In the genomic region with DNA sequence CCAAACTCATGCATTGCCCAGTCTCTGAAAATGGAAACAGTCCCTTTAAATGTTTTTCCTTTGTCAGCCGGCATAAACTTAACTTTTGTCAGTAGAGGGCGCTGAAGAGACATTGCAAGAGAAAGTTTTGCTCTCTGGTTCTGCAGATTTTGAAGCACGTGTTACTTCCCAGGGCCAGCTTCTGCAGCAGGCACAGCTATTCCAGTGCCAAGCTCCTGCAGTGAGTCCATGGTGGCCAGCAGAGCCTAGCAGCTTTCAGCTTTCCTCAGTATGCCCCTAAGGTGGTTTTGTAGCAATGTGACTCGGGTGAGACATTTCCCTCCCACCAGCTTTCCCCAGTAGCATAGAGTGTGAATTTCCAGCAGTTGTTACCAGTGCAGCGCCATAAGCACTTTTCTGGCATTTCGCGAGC, we compare ENCODE assay signal across 8 cellular contexts. TPM values are rescaled to one million over a fixed set of nuclear protein-coding genes. Genes with fewer than 3 reads are reported as not detected.
A peak's percentile ranks its signal among the peaks of the same experiment; 100 is the strongest.
DNase-seq lines count a peak whose midpoint lies in the region; ATAC-seq and TF ChIP-seq lines count a peak whose summit lies in the region.

No MANE protein-coding gene starts in this region.

- H3K27me3 Mint-ChIP-seq in Caco-2 (ENCODE audit: insufficient read depth, unreplicated experiment) = peaks cover 3% of the 10 kb centered on the region
- peaks cover 0 to 14% (median 0%) of the 10 kb centered on the region in 5 donors for H3K27me3 Mint-ChIP-seq in naive thymus-derived CD4-positive, alpha-beta T cell

- H3K36me3 ChIP-seq in Caco-2 (ENCODE audit: control insufficient read depth, insufficient read depth, low read length) (no peaks in the 10 kb centered on the region), subcutaneous abdominal adipose tissue (ENCODE audit: control insufficient read depth in 5 of 5, insufficient read depth in 5 of 5, low read length in 5 of 5) (no peaks in the 10 kb centered on the region)
- H3K36me3 ChIP-seq in naive thymus-derived CD4-positive, alpha-beta T cell (ENCODE audit: control insufficient read depth in 2 of 3, insufficient read depth in 3 of 3, low read length in 3 of 3) = no peaks in the 10 kb centered on the region

- H3K9me3 ChIP-seq in Caco-2 (no peaks in the 10 kb centered on the region), subcutaneous abdominal adipose tissue (ENCODE audit: control insufficient read depth in 5 of 5, low read length in 5 of 5) (no peaks in the 10 kb centered on the region)
- H3K9me3 ChIP-seq in naive thymus-derived CD4-positive, alpha-beta T cell (ENCODE audit: control insufficient read depth in 2 of 3, low read length in 3 of 3) = no peaks in the 10 kb centered on the region

- H3K27me3 ChIP-seq in Caco-2 (replicated peaks; ENCODE audit: control insufficient read depth, insufficient read depth, low read length) = no peaks in the 10 kb centered on the region
- no peaks in the 10 kb centered on the region for H3K27me3 ChIP-seq in naive thymus-derived CD4-positive, alpha-beta T cell (ENCODE audit: control insufficient read depth in 2 of 2, insufficient read depth in 2 of 2, low read length in 2 of 2)
- no peaks in the 10 kb centered on the region for H3K27me3 ChIP-seq in subcutaneous abdominal adipose tissue (ENCODE audit: control insufficient read depth in 5 of 5, insufficient read depth in 4 of 5, low read length in 5 of 5)

- H3K4me1 ChIP-seq in Caco-2 = no peaks in the 10 kb centered on the region
- H3K4me1 ChIP-seq in naive thymus-derived CD4-positive, alpha-beta T cell (ENCODE audit: control insufficient read depth in 2 of 2, insufficient read depth in 2 of 2, low read length in 2 of 2) = peaks cover 7 to 19% of the 10 kb centered on the region in 2 donors
- H3K4me1 ChIP-seq in subcutaneous abdominal adipose tissue (ENCODE audit: control insufficient read depth in 5 of 5, insufficient read depth in 5 of 5, low read length in 5 of 5) = peaks cover 2 to 27% (median 20%) of the 10 kb centered on the region in 5 donors

- H3K27ac Mint-ChIP-seq in Caco-2 (ENCODE audit: unreplicated experiment) = no peak overlapping the region
- peak overlapping the region in 8 of 9 donors; percentile 23 to 99 (median 72) for H3K27ac Mint-ChIP-seq in naive thymus-derived CD4-positive, alpha-beta T cell

- peak; percentile 39 for ATAC-seq in GM19463 (IDR thresholded peaks at IDR 0.05; ENCODE audit: unreplicated experiment)
- ATAC-seq in HG03575 (IDR thresholded peaks at IDR 0.05; ENCODE audit: extremely low read depth, insufficient number of reproducible peaks, low FRiP score, unreplicated experiment) = peak; percentile 31
- ATAC-seq in naive thymus-derived CD4-positive, alpha-beta T cell = peak; percentile 84

- H3K9me3 Mint-ChIP-seq in Caco-2 (ENCODE audit: unreplicated experiment) = no peaks in the 10 kb centered on the region
- peaks cover 0 to 5% (median 0%) of the 10 kb centered on the region in 11 donors for H3K9me3 Mint-ChIP-seq in naive thymus-derived CD4-positive, alpha-beta T cell

- H3K27ac ChIP-seq in naive thymus-derived CD4-positive, alpha-beta T cell (ENCODE audit: low read depth, low read length) = no peak overlapping the region
- no peak overlapping the region for H3K27ac ChIP-seq in subcutaneous abdominal adipose tissue (ENCODE audit: low read depth, low read length)

- no peak overlapping the region for H3K9ac ChIP-seq in subcutaneous abdominal adipose tissue (ENCODE audit: low read length in 5 of 5)

- BruUV-seq in Caco-2 (replicated peaks; lab: Mats Ljungman, UMichigan) = no TSS peak

- peak; percentile 39 to 56 for DNase-seq in Caco-2
- peak; percentile 28 to 66 for DNase-seq in NOMO-1 (lab: John Stamatoyannopoulos, UW; ENCODE audit: unreplicated experiment in 2 of 2)
- DNase-seq in activated CD8-positive, alpha-beta memory T cell treated with anti-CD3 and anti-CD28 coated beads for 24 hours = peak; percentile 75
- no peak for DNase-seq in epithelial cell of proximal tubule (ENCODE audit: low read depth)
- peak; percentile 13 to 82 (median 79) for DNase-seq in naive thymus-derived CD4-positive, alpha-beta T cell

- H3K4me3 ChIP-seq in Caco-2 (ENCODE audit: low read depth, low read length) (no peak overlapping the region), epithelial cell of proximal tubule (ENCODE audit: low read depth, low read length) (no peak overlapping the region), subcutaneous abdominal adipose tissue (ENCODE audit: low read depth in 1 of 5, low read length in 5 of 5) (peak overlapping the region; percentile 14 to 49 (median 36))
- H3K4me3 ChIP-seq in naive thymus-derived CD4-positive, alpha-beta T cell (ENCODE audit: low read length) = no peak overlapping the region

- H3K36me3 Mint-ChIP-seq in Caco-2 (ENCODE audit: insufficient read depth, unreplicated experiment) = no peaks in the 10 kb centered on the region
- H3K36me3 Mint-ChIP-seq in naive thymus-derived CD4-positive, alpha-beta T cell = peaks cover 0 to 11% (median 0%) of the 10 kb centered on the region in 5 donors

- H3K4me3 Mint-ChIP-seq in Caco-2 (ENCODE audit: unreplicated experiment) = no peak overlapping the region
- peak overlapping the region in 3 of 10 donors; percentile 26 to 56 (median 44) for H3K4me3 Mint-ChIP-seq in naive thymus-derived CD4-positive, alpha-beta T cell

- TF ChIP-seq CTCF in Caco-2 (IDR thresholded peaks at IDR 0.05; ENCODE audit: insufficient read depth in 1 of 2, low read depth in 1 of 2, low read length in 1 of 2, severe bottlenecking in 1 of 2, unreplicated experiment in 1 of 2) (peak; percentile 43 to 56), epithelial cell of proximal tubule (conservative IDR thresholded peaks at IDR 0.05; ENCODE audit: low read depth, low read length) (peak; percentile 88)

- CTCF ChIA-PET in Caco-2 (lab: Charles Lee) = interaction anchor here (0.6 kb wide), 1 partner anchor 276 kb away, joined by 4 read pairs; no protein-coding TSS in a partner anchor
- CTCF ChIA-PET in naive thymus-derived CD4-positive, alpha-beta T cell (lab: Charles Lee) = interaction anchor here (0.6 to 2.0 kb wide), 16 partner anchors 9 to 617 kb away, joined by 3 to 27 read pairs (median 5); partner anchors contain the start of gene IFI44

- POLR2A ChIA-PET in Caco-2 (lab: Charles Lee) = no interaction called here
- POLR2A ChIA-PET in naive thymus-derived CD4-positive, alpha-beta T cell (lab: Charles Lee) = interaction anchor here (1.0 kb wide), 1 partner anchor 58 kb away, joined by 3 read pairs; no protein-coding TSS in a partner anchor

- H3K4me1 Mint-ChIP-seq in Caco-2 (ENCODE audit: low read depth, unreplicated experiment) = no peaks in the 10 kb centered on the region
- peaks cover 18 to 51% (median 42%) of the 10 kb centered on the region in 7 donors for H3K4me1 Mint-ChIP-seq in naive thymus-derived CD4-positive, alpha-beta T cell

- intact Hi-C loops in Caco-2 (cut with micrococcal nuclease; ENCODE audit: unreplicated experiment) = loop anchor here (1.0 kb wide), 1 partner anchor 59 kb away; no protein-coding TSS in a partner anchor
- intact Hi-C loops in naive thymus-derived CD4-positive, alpha-beta T cell (cut with micrococcal nuclease) = loop anchor here (1.0 to 5.0 kb wide), 6 partner anchors 10 to 735 kb away; no protein-coding TSS in a partner anchor

RNA-seq across cellular contexts. Expression of gene IFI44L, which starts 2.6 kb away (rescaled TPM):
- total RNA-seq in Caco-2 (2022) (not detected in 2 replicates), epithelial cell of proximal tubule (0.51 and 3.6 TPM in 2 replicates)
- total RNA-seq in naive thymus-derived CD4-positive, alpha-beta T cell = 100 to 1,000 TPM in 1 of 5 experiments, 10 to 100 TPM in 1, 1 to 10 TPM in 3; 1.4 to 194 (median 7.8) TPM
- polyA plus RNA-seq in naive thymus-derived CD4-positive, alpha-beta T cell = 1 to 10 TPM; 1.1 to 4.7 TPM

RNA-seq across cellular contexts. Expression of gene IFI44, which starts 32.0 kb away (rescaled TPM):
- total RNA-seq in Caco-2 (2022) = not detected in 2 replicates
- total RNA-seq in epithelial cell of proximal tubule = 0.17 and 1.3 TPM in 2 replicates
- 100 to 1,000 TPM in 1 of 5 experiments, 10 to 100 TPM in 4; 24.3 to 142 (median 33.1) TPM for total RNA-seq in naive thymus-derived CD4-positive, alpha-beta T cell
- 10 to 100 TPM in 1 of 2 donors, 1 to 10 TPM in 1; 9.8 to 15.2 TPM for polyA plus RNA-seq in naive thymus-derived CD4-positive, alpha-beta T cell

Comparison
In these comparisons a context has a peak if more than half of its experiments do, and no peak if none do; other contexts are left out.
1. H3K4me3 ChIP-seq: peak in subcutaneous abdominal adipose tissue (5 of 5); none in Caco-2 (single experiment), epithelial cell of proximal tubule (single experiment) and naive thymus-derived CD4-positive, alpha-beta T cell (single experiment).
2. ATAC-seq: peak in every context shown above with its lines; median percentile 84 in naive thymus-derived CD4-positive, alpha-beta T cell; 39 in GM19463; 31 in HG03575.
3. RNA of gene IFI44, which starts 32.0 kb away (total RNA-seq): 24.3 to 142 TPM in naive thymus-derived CD4-positive, alpha-beta T cell; 0.17 to 1.3 TPM in epithelial cell of proximal tubule and not detected in Caco-2; every median in the first group is over 10 times any median in the second.